In genomic region chr1:212568978-212569537, GRCh38 we compare ENCODE assay signal across 18 cellular contexts. TPM values are rescaled to one million over a fixed set of nuclear protein-coding genes. Genes with fewer than 3 reads are reported as not detected.
DNase-seq lines count a peak whose midpoint lies in the region; ATAC-seq and TF ChIP-seq lines count a peak whose summit lies in the region.
"Had no signal": no experiment of that assay in that cellular context is flagged by ENCODE, and none has a peak within 500 bp of the region (broad histone marks: within the 10 kb centered on the region; RNA-seq: fewer than 3 reads in every experiment).

No MANE protein-coding gene starts in this region.

- H4K5ac ChIP-seq in IMR-90 (ENCODE audit: low read depth, low read length), result no peak overlapping the region

- no peak overlapping the region for H2AK9ac ChIP-seq in IMR-90 (replicated peaks; ENCODE audit: low read depth, low read length, poor library complexity)

- no peak for TF ChIP-seq CTCF in CD4-positive, alpha-beta T cell (IDR thresholded peaks at IDR 0.05)
- TF ChIP-seq CTCF in IMR-90 (conservative IDR thresholded peaks at IDR 0.05; ENCODE audit: low read depth, low read length), result no peak

- no peak overlapping the region for H3K56ac ChIP-seq in IMR-90 (ENCODE audit: extremely low read depth, insufficient read depth, low read length)

- no peak for TF ChIP-seq POLR2A in IMR-90 (IDR thresholded peaks at IDR 0.05; ENCODE audit: low read depth, low read length)

- no peaks in the 10 kb centered on the region for H4K20me1 ChIP-seq in IMR-90 (ENCODE audit: insufficient read depth, low read length)

- no peak overlapping the region for H3K14ac ChIP-seq in IMR-90 (replicated peaks; ENCODE audit: low read depth, low read length)

- no peak overlapping the region for H2BK120ac ChIP-seq in IMR-90 (ENCODE audit: low read depth, low read length)

- no peak overlapping the region for H4K91ac ChIP-seq in IMR-90 (ENCODE audit: insufficient read depth, low read depth, low read length)

- H4K8ac ChIP-seq in IMR-90 (ENCODE audit: low read depth in 2 of 2, low read length in 2 of 2), result no peak overlapping the region

- peaks cover 4% of the 10 kb centered on the region for H3K27me3 Mint-ChIP-seq in CD4-positive, alpha-beta T cell
- peaks cover 4% of the 10 kb centered on the region for H3K27me3 Mint-ChIP-seq in activated T-helper 17 cell treated with anti-CD3 and anti-CD28 coated beads, Interleukin-2, amount 50 U/mL, for 72 hours

- dilution Hi-C loops in IMR-90 (cut with HindIII; ENCODE audit: low sequenced_read_pairs, unreplicated experiment), result no loop called here

- H2AFZ ChIP-seq in IMR-90 (replicated peaks; ENCODE audit: low read length, poor library complexity), result no peak overlapping the region
- H2AFZ ChIP-seq: GM23338 had no signal

- no peak overlapping the region for H3K18ac ChIP-seq in IMR-90 (ENCODE audit: low read depth, low read length)

- no peak for ATAC-seq in CD4-positive, alpha-beta T cell (ENCODE audit: poor library complexity)
- no peak for ATAC-seq in IMR-90 (ENCODE audit: low read depth)
- ATAC-seq in activated T-helper 17 cell treated with anti-CD3 and anti-CD28 coated beads, Interleukin-2, amount 50 U/mL, for 72 hours (replicated peaks), result no peak
- no peak for ATAC-seq in stimulated activated effector memory CD8-positive, alpha-beta T cell treated with anti-CD3 and anti-CD28 coated beads, Interleukin-12 subunit alpha, Interleukin-12 subunit beta, amount 100 ng/mL, for 72 hours
- ATAC-seq in HG03457 (IDR thresholded peaks at IDR 0.05; ENCODE audit: unreplicated experiment), result no peak
- ATAC-seq: GM12878, GM23338 had no signal

- POLR2A ChIA-PET in CD4-positive, alpha-beta T cell (lab: Charles Lee), result interaction anchor here (0.7 kb wide), 1 partner anchor 11 kb away, joined by 3 read pairs; no protein-coding TSS in a partner anchor
- POLR2A ChIA-PET in IMR-90 (lab: Charles Lee; ENCODE audit: unreplicated experiment), result interaction anchor here (0.6 kb wide), 1 partner anchor 29 kb away, joined by 3 read pairs; no protein-coding TSS in a partner anchor

- no peaks in the 10 kb centered on the region for H3K79me1 ChIP-seq in IMR-90 (ENCODE audit: low read depth in 1 of 2, low read length in 2 of 2)

- DNase-seq in CD4-positive, alpha-beta T cell, result no peak
- DNase-seq in IMR-90, result no peak
- no peak for DNase-seq in stimulated activated effector memory CD8-positive, alpha-beta T cell treated with anti-CD3 and anti-CD28 coated beads, Interleukin-12 subunit alpha, Interleukin-12 subunit beta, amount 100 ng/mL, for 72 hours (ENCODE audit: low spot score in 2 of 2)
- no peak for DNase-seq in activated naive CD4-positive, alpha-beta T cell treated with anti-CD3 and anti-CD28 coated beads, Interleukin-2, amount 50 U/mL, for 16 hours
- no peak for DNase-seq in NCI-H2029 treated with DMSO at 0.1 percent for 48 hours (lab: John Stamatoyannopoulos, UW)
- DNase-seq: ACHN; C1 segment of cervical spinal cord; CD4-positive, alpha-beta memory T cell; DMS79; H7; HFFc6 had no signal

- no peak overlapping the region for H2BK20ac ChIP-seq in IMR-90 (ENCODE audit: low read depth, low read length)

- no peak for TF ChIP-seq RAD21 in IMR-90 (IDR thresholded peaks at IDR 0.05; ENCODE audit: low read length)

- H3K23ac ChIP-seq in IMR-90 (ENCODE audit: low read depth, low read length), result 0 out of 2 replicates have a peak overlapping the region, but pooled peaks have one; percentile 2

- H3K9me3 ChIP-seq in CD4-positive, alpha-beta T cell (ENCODE audit: control insufficient read depth, low read length), result no peaks in the 10 kb centered on the region
- H3K9me3 ChIP-seq in IMR-90 (ENCODE audit: control insufficient read depth, insufficient read depth, low read length), result no peaks in the 10 kb centered on the region

- H3K27me3 ChIP-seq in CD4-positive, alpha-beta T cell (ENCODE audit: control insufficient read depth, insufficient read depth, low read length), result no peaks in the 10 kb centered on the region
- no peaks in the 10 kb centered on the region; the same call in 1 of the 2 replicates for H3K27me3 ChIP-seq in IMR-90 (ENCODE audit: control insufficient read depth, insufficient read depth, low read length)

- in situ Hi-C loops in IMR-90 (cut with MboI; ENCODE audit: low sequenced_read_pairs), result no loop called here

- H3K4me1 ChIP-seq in IMR-90 (ENCODE audit: control insufficient read depth, insufficient read depth, low read length), result peaks cover 3% of the 10 kb centered on the region

- H2BK5ac ChIP-seq in IMR-90 (ENCODE audit: low read depth, low read length, poor library complexity, severe bottlenecking), result no peak overlapping the region

- H3K9me1 ChIP-seq in IMR-90 (ENCODE audit: insufficient read depth, low read length), result peaks cover 4% of the 10 kb centered on the region; the same call in 1 of the 2 replicates

- H3K27ac Mint-ChIP-seq in CD4-positive, alpha-beta T cell, result no peak overlapping the region
- peak overlapping the region; percentile 16 for H3K27ac Mint-ChIP-seq in activated T-helper 17 cell treated with anti-CD3 and anti-CD28 coated beads, Interleukin-2, amount 50 U/mL, for 72 hours
- peak overlapping the region; percentile 33 for H3K27ac Mint-ChIP-seq in stimulated activated effector memory CD8-positive, alpha-beta T cell treated with anti-CD3 and anti-CD28 coated beads, Interleukin-12 subunit alpha, Interleukin-12 subunit beta, amount 100 ng/mL, for 72 hours
- H3K27ac Mint-ChIP-seq: B cell; CD4-positive, alpha-beta memory T cell; GM23338; HFFc6; IgD-negative memory B cell had no signal

- WGBS in IMR-90 (ENCODE audit: extremely low coverage in 2 of 2, insufficient read length in 1 of 2), 2 experiments, result 100% methylated on average over 1 of the region's 5 CpGs; no CpG with 5 or more reads in 1 of the 2 experiments

- H2BK15ac ChIP-seq in IMR-90 (ENCODE audit: low read depth, low read length), result no peak overlapping the region

- H3K9me3 Mint-ChIP-seq in CD4-positive, alpha-beta T cell, result no peaks in the 10 kb centered on the region
- H3K9me3 Mint-ChIP-seq in activated T-helper 17 cell treated with anti-CD3 and anti-CD28 coated beads, Interleukin-2, amount 50 U/mL, for 72 hours, result no peaks in the 10 kb centered on the region
- no peaks in the 10 kb centered on the region for H3K9me3 Mint-ChIP-seq in stimulated activated effector memory CD8-positive, alpha-beta T cell treated with anti-CD3 and anti-CD28 coated beads, Interleukin-12 subunit alpha, Interleukin-12 subunit beta, amount 100 ng/mL, for 72 hours
- H3K9me3 Mint-ChIP-seq: CD4-positive, alpha-beta memory T cell; GM23338; HFFc6; IgD-negative memory B cell had no signal

- H2AK5ac ChIP-seq in IMR-90 (ENCODE audit: low read depth, low read length), result no peak overlapping the region

- H3K4ac ChIP-seq in IMR-90 (ENCODE audit: low read depth, low read length), result no peak overlapping the region

- H3K27ac ChIP-seq in CD4-positive, alpha-beta T cell (ENCODE audit: low read depth, low read length), result no peak overlapping the region
- H3K27ac ChIP-seq in IMR-90 (ENCODE audit: insufficient read depth, low read length), result no peak overlapping the region
- H3K27ac ChIP-seq: KMS-11 had no signal

- H3K4me2 ChIP-seq in IMR-90 (ENCODE audit: low read depth, low read length), result no peak overlapping the region
- H3K4me2 ChIP-seq: GM23338, KMS-11 had no signal

- H3K36me3 Mint-ChIP-seq in CD4-positive, alpha-beta T cell (ENCODE audit: low read depth), result peaks cover 5% of the 10 kb centered on the region
- peaks cover 6% of the 10 kb centered on the region for H3K36me3 Mint-ChIP-seq in activated T-helper 17 cell treated with anti-CD3 and anti-CD28 coated beads, Interleukin-2, amount 50 U/mL, for 72 hours (ENCODE audit: low read depth)
- peaks cover 12% of the 10 kb centered on the region for H3K36me3 Mint-ChIP-seq in stimulated activated effector memory CD8-positive, alpha-beta T cell treated with anti-CD3 and anti-CD28 coated beads, Interleukin-12 subunit alpha, Interleukin-12 subunit beta, amount 100 ng/mL, for 72 hours
- H3K36me3 Mint-ChIP-seq: IgD-negative memory B cell had no signal

- no peak overlapping the region for H3K9ac ChIP-seq in IMR-90 (ENCODE audit: low read depth, low read length)
- H3K9ac ChIP-seq: KMS-11 had no signal

- intact Hi-C loops in CD4-positive, alpha-beta T cell (cut with DNase I, micrococcal nuclease), result loop anchor here (5.0 to 10.0 kb wide), 3 partner anchors 38 to 984 kb away; partner anchors contain the start of gene ATF3 (in 1 of the 2)
- intact Hi-C loops in IMR-90 (cut with micrococcal nuclease), result no loop called here

- BruUV-seq in IMR-90 (replicated peaks; lab: Mats Ljungman, UMichigan), result no TSS peak

- CTCF ChIA-PET in CD4-positive, alpha-beta T cell (lab: Charles Lee), result no interaction called here
- CTCF ChIA-PET in IMR-90 (lab: Yijun Ruan, JAX), result no interaction called here

- peaks cover 16% of the 10 kb centered on the region for H3K4me1 Mint-ChIP-seq in CD4-positive, alpha-beta T cell (ENCODE audit: low read depth)
- peaks cover 22% of the 10 kb centered on the region for H3K4me1 Mint-ChIP-seq in activated T-helper 17 cell treated with anti-CD3 and anti-CD28 coated beads, Interleukin-2, amount 50 U/mL, for 72 hours
- H3K4me1 Mint-ChIP-seq in stimulated activated effector memory CD8-positive, alpha-beta T cell treated with anti-CD3 and anti-CD28 coated beads, Interleukin-12 subunit alpha, Interleukin-12 subunit beta, amount 100 ng/mL, for 72 hours, result peaks cover 30% of the 10 kb centered on the region

- H3K36me3 ChIP-seq in IMR-90 (ENCODE audit: control insufficient read depth, insufficient read depth, low read length), result no peaks in the 10 kb centered on the region

- no peak overlapping the region for H3K4me3 ChIP-seq in IMR-90 (ENCODE audit: insufficient read depth, low read depth, low read length)
- H3K4me3 ChIP-seq: GM12878, GM23338 had no signal

- H3K4me3 Mint-ChIP-seq in CD4-positive, alpha-beta T cell, result peak overlapping the region; percentile 65
- no peak overlapping the region for H3K4me3 Mint-ChIP-seq in activated T-helper 17 cell treated with anti-CD3 and anti-CD28 coated beads, Interleukin-2, amount 50 U/mL, for 72 hours
- no peak overlapping the region for H3K4me3 Mint-ChIP-seq in stimulated activated effector memory CD8-positive, alpha-beta T cell treated with anti-CD3 and anti-CD28 coated beads, Interleukin-12 subunit alpha, Interleukin-12 subunit beta, amount 100 ng/mL, for 72 hours
- H3K4me3 Mint-ChIP-seq: B cell, GM23338, HFFc6 had no signal

TF ChIP-seq in IMR-90, 13 proteins besides CTCF, POLR2A, EP300 and RAD21 (continues in another document):
- TF ChIP-seq BHLHE40 (IDR thresholded peaks at IDR 0.05; ENCODE audit: low read depth, low read length) (no peak), RCOR1 (IDR thresholded peaks at IDR 0.05; ENCODE audit: insufficient replicate concordance, low read length) (no peak), MAFK (IDR thresholded peaks at IDR 0.05; ENCODE audit: low read depth, low read length) (no peak), FOS (IDR thresholded peaks at IDR 0.05; ENCODE audit: low read depth, low read length) (no peak), MAZ (IDR thresholded peaks at IDR 0.05; ENCODE audit: borderline replicate concordance, low read depth, low read length) (no peak)

RNA-seq across cellular contexts. Expression of gene ATF3, which starts 39.5 kb away (rescaled TPM):
- total RNA-seq in CD4-positive, alpha-beta T cell, result 10 to 100 TPM; 10.4 to 12.7 TPM
- 9.9 and 15.0 TPM in 2 replicates for total RNA-seq in IMR-90 (2012; rRNA removed)
- polyA plus RNA-seq in IMR-90 (2012; rRNA removed), result 12.3 and 17.9 TPM in 2 replicates
- 13.7 and 26.0 TPM in 2 replicates for polyA plus RNA-seq in IMR-90 (2012; cell fraction: cytosol; rRNA removed)
- 98.0 and 356 TPM in 2 replicates for polyA plus RNA-seq in IMR-90 (2012; cell fraction: nucleus; rRNA removed; ENCODE audit: low replicate concordance)
- total RNA-seq in activated T-helper 17 cell treated with anti-CD3 and anti-CD28 coated beads, Interleukin-2, amount 50 U/mL, for 72 hours, result 10 to 100 TPM; 26.7 to 35.6 TPM
